In the genomic region with DNA sequence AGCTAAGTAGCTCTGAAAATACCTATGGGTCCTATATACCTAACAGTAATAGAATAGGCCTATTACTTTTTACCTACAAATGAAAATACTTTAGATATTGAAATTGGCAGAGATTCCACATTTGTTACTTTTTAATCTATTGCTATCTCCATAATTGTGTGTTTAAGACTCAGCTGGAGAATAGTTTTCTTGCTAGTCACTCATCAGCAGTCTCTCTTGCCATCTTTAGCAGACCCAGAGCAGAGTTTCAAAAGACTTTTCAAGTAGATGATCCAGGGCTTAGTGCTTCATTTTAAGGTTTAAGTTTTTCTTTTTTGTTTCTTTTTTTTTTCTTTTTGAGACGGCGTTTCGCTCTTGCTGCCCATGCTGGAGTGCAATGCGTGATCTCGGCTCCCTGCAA, we compare ENCODE assay signal across 22 cellular contexts. TPM values are rescaled to one million over a fixed set of nuclear protein-coding genes. Genes with fewer than 3 reads are reported as not detected.
DNase-seq lines count a peak whose midpoint lies in the region; ATAC-seq and TF ChIP-seq lines count a peak whose summit lies in the region.
"Had no signal": no experiment of that assay in that cellular context is flagged by ENCODE, and none has a peak within 500 bp of the region (broad histone marks: within the 10 kb centered on the region; RNA-seq: fewer than 3 reads in every experiment).

No MANE protein-coding gene starts in this region.

- no peak for TF ChIP-seq EP300 in suprapubic skin (IDR thresholded peaks at IDR 0.05)

- H3K4me1 ChIP-seq in IMR-90 (ENCODE audit: control insufficient read depth, insufficient read depth, low read length) (no peaks in the 10 kb centered on the region), mesenchymal stem cell (ENCODE audit: control insufficient read depth, insufficient read depth, low read depth, low read length) (peaks cover 6% of the 10 kb centered on the region), suprapubic skin (no peaks in the 10 kb centered on the region)
- H3K4me1 ChIP-seq: ascending aorta had no signal

- H3K36me3 ChIP-seq in IMR-90 (ENCODE audit: control insufficient read depth, insufficient read depth, low read length) (no peaks in the 10 kb centered on the region), mesenchymal stem cell (ENCODE audit: control insufficient read depth in 1 of 2, insufficient read depth in 2 of 2, low read depth in 1 of 2, low read length in 2 of 2) (no peaks in the 10 kb centered on the region), suprapubic skin (no peaks in the 10 kb centered on the region)
- H3K36me3 ChIP-seq: ascending aorta, neutrophil, right atrium auricular region had no signal

- CTCF ChIA-PET in IMR-90 (lab: Yijun Ruan, JAX): interaction anchor here (1.0 kb wide), 1 partner anchor 455 kb away, joined by 4 read pairs; no protein-coding TSS in a partner anchor

- H2BK15ac ChIP-seq in IMR-90 (ENCODE audit: low read depth, low read length) (no peak overlapping the region), mesenchymal stem cell (ENCODE audit: low read depth, poor library complexity, severe bottlenecking) (no peak overlapping the region)

- H3K4me3 ChIP-seq in AG10803 (ENCODE audit: low read length): no peak overlapping the region
- no peak overlapping the region for H3K4me3 ChIP-seq in IMR-90 (ENCODE audit: insufficient read depth, low read depth, low read length)
- H3K4me3 ChIP-seq in choroid plexus epithelial cell (ENCODE audit: low read depth, low read length): no peak overlapping the region
- no peak overlapping the region for H3K4me3 ChIP-seq in mesenchymal stem cell (ENCODE audit: insufficient read depth in 1 of 2, low read depth in 1 of 2, low read length in 2 of 2)
- H3K4me3 ChIP-seq in suprapubic skin: no peak overlapping the region
- H3K4me3 ChIP-seq: ascending aorta, coronary artery, right atrium auricular region, SK-N-MC had no signal

- no peak overlapping the region for H2BK20ac ChIP-seq in IMR-90 (ENCODE audit: low read depth, low read length)

- no peak overlapping the region for H2AFZ ChIP-seq in IMR-90 (replicated peaks; ENCODE audit: low read length, poor library complexity)
- H2AFZ ChIP-seq in mesenchymal stem cell (ENCODE audit: low read depth, low read length): no peak overlapping the region

- H3K9ac ChIP-seq in IMR-90 (ENCODE audit: low read depth, low read length) (no peak overlapping the region), mesenchymal stem cell (ENCODE audit: low read length) (no peak overlapping the region)

- peaks cover 14 to 21% of the 10 kb centered on the region in 2 experiments for H3K79me1 ChIP-seq in IMR-90 (ENCODE audit: low read depth in 1 of 2, low read length in 2 of 2)
- peaks cover 30% of the 10 kb centered on the region for H3K79me1 ChIP-seq in mesenchymal stem cell (replicated peaks; ENCODE audit: low read length, poor library complexity, severe bottlenecking)

- TF ChIP-seq POLR2A in IMR-90 (IDR thresholded peaks at IDR 0.05; ENCODE audit: low read depth, low read length) (no peak), suprapubic skin (IDR thresholded peaks at IDR 0.05) (no peak)

- H3K9me3 ChIP-seq in IMR-90 (ENCODE audit: control insufficient read depth, insufficient read depth, low read length): no peaks in the 10 kb centered on the region
- H3K9me3 ChIP-seq in mesenchymal stem cell (ENCODE audit: control insufficient read depth, low read length): no peaks in the 10 kb centered on the region
- H3K9me3 ChIP-seq in suprapubic skin: no peaks in the 10 kb centered on the region
- H3K9me3 ChIP-seq: ascending aorta, neutrophil, right atrium auricular region had no signal

- no peak overlapping the region for H2AK5ac ChIP-seq in IMR-90 (ENCODE audit: low read depth, low read length)
- no peak overlapping the region for H2AK5ac ChIP-seq in mesenchymal stem cell (ENCODE audit: low read length, severe bottlenecking)

- H3K23ac ChIP-seq in IMR-90 (ENCODE audit: low read depth, low read length) (no peak overlapping the region), mesenchymal stem cell (ENCODE audit: low read length in 2 of 2) (no peak overlapping the region)

- no peak overlapping the region for H2BK120ac ChIP-seq in IMR-90 (ENCODE audit: low read depth, low read length)
- no peak overlapping the region for H2BK120ac ChIP-seq in mesenchymal stem cell (ENCODE audit: low read depth, low read length)

- H3K36me3 Mint-ChIP-seq in activated naive CD8-positive, alpha-beta T cell treated with anti-CD3 and anti-CD28 coated beads for 36 hours: peaks cover 5% of the 10 kb centered on the region
- H3K36me3 Mint-ChIP-seq: WTC11 had no signal

- DNase-seq in AG10803 (ENCODE audit: low read depth) (peak; percentile 39), IMR-90 (peak; percentile 71), choroid plexus epithelial cell (ENCODE audit: low read depth) (peak; percentile 80), mesenchymal stem cell (no peak), left colon (no peak), suprapubic skin (ENCODE audit: low spot score in 2 of 2) (no peak)
- DNase-seq in activated naive CD8-positive, alpha-beta T cell treated with anti-CD3 and anti-CD28 coated beads for 36 hours: no peak
- DNase-seq: activated CD4-positive, alpha-beta T cell treated with anti-CD3 and anti-CD28 coated beads, Interleukin-2, amount 50 U/mL, for 48 hours; activated T-cell treated with anti-CD3 and anti-CD28 coated beads for 4 hours; CD4-positive, CD25-positive, alpha-beta regulatory T cell; DMS53; endodermal cell; NCI-H1417; stimulated activated CD8-positive, alpha-beta memory T cell treated with anti-CD3 and anti-CD28 coated beads, Interleukin-4, amount 100 ng/mL, for 48 hours had no signal

- POLR2A ChIA-PET in IMR-90 (lab: Charles Lee; ENCODE audit: unreplicated experiment): no interaction called here

- in situ Hi-C loops in IMR-90 (cut with MboI; ENCODE audit: low sequenced_read_pairs): no loop called here

- H2BK5ac ChIP-seq in IMR-90 (ENCODE audit: low read depth, low read length, poor library complexity, severe bottlenecking) (no peak overlapping the region), mesenchymal stem cell (ENCODE audit: low read depth, low read length, poor library complexity, severe bottlenecking) (no peak overlapping the region)

- H4K20me1 ChIP-seq in IMR-90 (ENCODE audit: insufficient read depth, low read length): peaks cover 10% of the 10 kb centered on the region; the same call in 1 of the 2 replicates

- H3K4ac ChIP-seq in IMR-90 (ENCODE audit: low read depth, low read length): no peak overlapping the region
- no peak overlapping the region for H3K4ac ChIP-seq in mesenchymal stem cell (ENCODE audit: low read depth in 1 of 2, low read length in 2 of 2)

- no peak overlapping the region for H4K8ac ChIP-seq in IMR-90 (ENCODE audit: low read depth in 2 of 2, low read length in 2 of 2)
- no peak overlapping the region for H4K8ac ChIP-seq in mesenchymal stem cell (ENCODE audit: low read length)

- no peaks in the 10 kb centered on the region for H3K9me3 Mint-ChIP-seq in activated naive CD8-positive, alpha-beta T cell treated with anti-CD3 and anti-CD28 coated beads for 36 hours
- H3K9me3 Mint-ChIP-seq: CD4-positive, CD25-positive, alpha-beta regulatory T cell; endodermal cell; WTC11 had no signal

- no peak overlapping the region for H2BK12ac ChIP-seq in mesenchymal stem cell (ENCODE audit: low read length in 2 of 2)

- no peak for TF ChIP-seq CTCF in AG10803 (conservative IDR thresholded peaks at IDR 0.05; ENCODE audit: low read length)
- no peak for TF ChIP-seq CTCF in IMR-90 (conservative IDR thresholded peaks at IDR 0.05; ENCODE audit: low read depth, low read length)
- TF ChIP-seq CTCF in choroid plexus epithelial cell (conservative IDR thresholded peaks at IDR 0.05; ENCODE audit: low read depth, low read length): no peak
- TF ChIP-seq CTCF in suprapubic skin (IDR thresholded peaks at IDR 0.05): no peak

- H4K91ac ChIP-seq in IMR-90 (ENCODE audit: insufficient read depth, low read depth, low read length) (no peak overlapping the region), mesenchymal stem cell (ENCODE audit: low read length) (no peak overlapping the region)

- no peak overlapping the region for H3K27ac ChIP-seq in IMR-90 (ENCODE audit: insufficient read depth, low read length)
- H3K27ac ChIP-seq in mesenchymal stem cell (ENCODE audit: low read length, poor library complexity, severe bottlenecking): peak overlapping the region; percentile 91
- H3K27ac ChIP-seq in suprapubic skin: no peak overlapping the region
- H3K27ac ChIP-seq: ascending aorta, coronary artery, neutrophil, right atrium auricular region, SK-N-MC had no signal

- peaks cover 18% of the 10 kb centered on the region for H3K4me1 Mint-ChIP-seq in activated naive CD8-positive, alpha-beta T cell treated with anti-CD3 and anti-CD28 coated beads for 36 hours
- H3K4me1 Mint-ChIP-seq: WTC11 had no signal

- ATAC-seq in IMR-90 (ENCODE audit: low read depth): peak; percentile 74
- ATAC-seq in HG03521 (IDR thresholded peaks at IDR 0.05; ENCODE audit: unreplicated experiment): no peak
- ATAC-seq in left colon: no peak
- ATAC-seq: HepG2, WTC11 had no signal

- no CpG with 5 or more reads among the region's 5 CpGs for WGBS in IMR-90 (ENCODE audit: extremely low coverage in 2 of 2, insufficient read length in 1 of 2), 2 experiments
- WGBS in mesenchymal stem cell: 100% methylated on average over 5 of the region's 5 CpGs
- 92% methylated on average over 5 of the region's 5 CpGs for WGBS in suprapubic skin

- H3K27me3 Mint-ChIP-seq in activated naive CD8-positive, alpha-beta T cell treated with anti-CD3 and anti-CD28 coated beads for 36 hours: no peaks in the 10 kb centered on the region
- H3K27me3 Mint-ChIP-seq: CD4-positive, CD25-positive, alpha-beta regulatory T cell had no signal

- H3K4me2 ChIP-seq in IMR-90 (ENCODE audit: low read depth, low read length) (no peak overlapping the region), mesenchymal stem cell (ENCODE audit: low read length, poor library complexity, severe bottlenecking) (peak overlapping the region; percentile 6)

- H3K4me3 Mint-ChIP-seq in activated naive CD8-positive, alpha-beta T cell treated with anti-CD3 and anti-CD28 coated beads for 36 hours: no peak overlapping the region
- H3K4me3 Mint-ChIP-seq: endodermal cell, WTC11 had no signal

- no peak overlapping the region for H4K5ac ChIP-seq in IMR-90 (ENCODE audit: low read depth, low read length)

- H3K14ac ChIP-seq in IMR-90 (replicated peaks; ENCODE audit: low read depth, low read length) (no peak overlapping the region), mesenchymal stem cell (ENCODE audit: low read length in 2 of 2) (no peak overlapping the region)

- H2AK9ac ChIP-seq in IMR-90 (replicated peaks; ENCODE audit: low read depth, low read length, poor library complexity): no peak overlapping the region

- no peak for TF ChIP-seq RAD21 in IMR-90 (IDR thresholded peaks at IDR 0.05; ENCODE audit: low read length)

- no TSS peak for BruUV-seq in IMR-90 (replicated peaks; lab: Mats Ljungman, UMichigan)

- H3K56ac ChIP-seq in IMR-90 (ENCODE audit: extremely low read depth, insufficient read depth, low read length): no peak overlapping the region

- dilution Hi-C loops in IMR-90 (cut with HindIII; ENCODE audit: low sequenced_read_pairs, unreplicated experiment): no loop called here

- intact Hi-C loops in IMR-90 (cut with micrococcal nuclease) (no loop called here), left colon (cut with DNase I, micrococcal nuclease) (no loop called here)

- peaks cover 4% of the 10 kb centered on the region; the same call in 1 of the 2 replicates for H3K9me1 ChIP-seq in IMR-90 (ENCODE audit: insufficient read depth, low read length)

- no peak overlapping the region for H3K27ac Mint-ChIP-seq in activated naive CD8-positive, alpha-beta T cell treated with anti-CD3 and anti-CD28 coated beads for 36 hours
- H3K27ac Mint-ChIP-seq: CD4-positive, CD25-positive, alpha-beta regulatory T cell had no signal

- H3K18ac ChIP-seq in IMR-90 (ENCODE audit: low read depth, low read length) (no peak overlapping the region), mesenchymal stem cell (ENCODE audit: low read depth in 1 of 2, low read length in 2 of 2) (no peak overlapping the region)

- H3K27me3 ChIP-seq in IMR-90 (ENCODE audit: control insufficient read depth, insufficient read depth, low read length): peaks cover 2% of the 10 kb centered on the region; the same call in 1 of the 2 replicates
- H3K27me3 ChIP-seq in mesenchymal stem cell (ENCODE audit: control insufficient read depth in 1 of 2, insufficient read depth in 1 of 2, low read length in 2 of 2): no peaks in the 10 kb centered on the region
- H3K27me3 ChIP-seq in suprapubic skin: no peaks in the 10 kb centered on the region
- H3K27me3 ChIP-seq: ascending aorta, neutrophil, right atrium auricular region had no signal

RNA-seq across cellular contexts. Expression of a gene that starts 12.9 kb away (rescaled TPM):
- total RNA-seq in IMR-90 (2012; rRNA removed) (7.5 and 7.8 TPM in 2 replicates), left colon (10 to 100 TPM; 31.8 to 32.0 TPM), suprapubic skin (10 to 100 TPM; 24.7 to 34.6 (median 30.5) TPM)
- polyA plus RNA-seq in IMR-90 (2012; rRNA removed): 7.1 and 7.2 TPM in 2 replicates
- polyA plus RNA-seq in IMR-90 (2012; cell fraction: cytosol; rRNA removed): 4.5 and 4.9 TPM in 2 replicates
- polyA plus RNA-seq in IMR-90 (2012; cell fraction: nucleus; rRNA removed; ENCODE audit: low replicate concordance): 9.4 and 11.8 TPM in 2 replicates
- 5.8 TPM for polyA plus RNA-seq in mesenchymal stem cell (2013, experiment 1 of 2)
- 5.7 TPM for polyA plus RNA-seq in mesenchymal stem cell (2013, experiment 2 of 2)
- 1 to 10 TPM; 6.4 to 6.5 TPM for total RNA-seq in activated naive CD8-positive, alpha-beta T cell treated with anti-CD3 and anti-CD28 coated beads for 36 hours

RNA-seq across cellular contexts. Expression of a gene that starts 14.1 kb away (rescaled TPM):
- total RNA-seq in IMR-90 (2012; rRNA removed): 12.7 and 24.2 TPM in 2 replicates
- polyA plus RNA-seq in IMR-90 (2012; rRNA removed): 17.4 and 23.3 TPM in 2 replicates
- 5.1 and 9.3 TPM in 2 replicates for polyA plus RNA-seq in IMR-90 (2012; cell fraction: cytosol; rRNA removed)
- 4.8 and 25.3 TPM in 2 replicates for polyA plus RNA-seq in IMR-90 (2012; cell fraction: nucleus; rRNA removed; ENCODE audit: low replicate concordance)
- 29.3 TPM for polyA plus RNA-seq in mesenchymal stem cell (2013, experiment 1 of 2)
- polyA plus RNA-seq in mesenchymal stem cell (2013, experiment 2 of 2): 30.4 TPM
- total RNA-seq in left colon: 10 to 100 TPM; 21.6 to 25.0 TPM
- total RNA-seq in activated naive CD8-positive, alpha-beta T cell treated with anti-CD3 and anti-CD28 coated beads for 36 hours: 10 to 100 TPM; 38.5 to 39.3 TPM
- total RNA-seq in suprapubic skin: 10 to 100 TPM; 16.9 to 33.9 (median 26.4) TPM

Comparison
In these comparisons a context has a peak if more than half of its experiments do, and no peak if none do; other contexts are left out.
1. DNase-seq: peak in AG10803 (single experiment), IMR-90 (single experiment) and choroid plexus epithelial cell (single experiment); none in mesenchymal stem cell (single experiment), left colon (0 of 2), activated naive CD8-positive, alpha-beta T cell treated with anti-CD3 and anti-CD28 coated beads for 36 hours (single experiment) and suprapubic skin (0 of 2).